Comparison of ENCODE assay signal across 8 cellular contexts in genomic region chr9:89410709-89411111, GRCh38.
DNase-seq lines count a peak whose midpoint lies in the region; ATAC-seq and TF ChIP-seq lines count a peak whose summit lies in the region.

No MANE protein-coding gene starts in this region.

- peak overlapping the region; percentile 6 for H3K27ac ChIP-seq in substantia nigra (ENCODE audit: low read depth, low read length, poor library complexity, severe bottlenecking)
- H3K27ac ChIP-seq in vagina = no peak overlapping the region

- DNase-seq in CD1c-positive myeloid dendritic cell (ENCODE audit: extremely low spot score) (peak; percentile 67), MG63 (peak; percentile 12), choroid plexus epithelial cell (ENCODE audit: low read depth) (no peak), substantia nigra (lab: John Stamatoyannopoulos, UW) (no peak), vagina (ENCODE audit: extremely low spot score in 2 of 2) (no peak), hepatic stellate cell (ENCODE audit: low spot score) (no peak), NCI-H128 (lab: John Stamatoyannopoulos, UW; ENCODE audit: unreplicated experiment) (no peak)

- ATAC-seq in GM21390 (IDR thresholded peaks at IDR 0.05; ENCODE audit: unreplicated experiment) = peak; percentile 42

- H3K4me1 ChIP-seq in vagina = no peaks in the 10 kb centered on the region

- H3K27me3 ChIP-seq in MG63 (no peaks in the 10 kb centered on the region), vagina (no peaks in the 10 kb centered on the region)

- H3K9me3 ChIP-seq in MG63 = no peaks in the 10 kb centered on the region
- H3K9me3 ChIP-seq in vagina = no peaks in the 10 kb centered on the region

- intact Hi-C loops in vagina (cut with DNase I) = no loop called here

- H3K36me3 ChIP-seq in MG63 = no peaks in the 10 kb centered on the region
- peaks cover 0 to 5% of the 10 kb centered on the region in 2 donors for H3K36me3 ChIP-seq in vagina

- no peak for TF ChIP-seq POLR2A in vagina (IDR thresholded peaks at IDR 0.05)

- H3K4me3 ChIP-seq in MG63 (no peak overlapping the region), choroid plexus epithelial cell (ENCODE audit: low read depth, low read length) (no peak overlapping the region), vagina (no peak overlapping the region)

- peak; percentile 8 for TF ChIP-seq CTCF in choroid plexus epithelial cell (conservative IDR thresholded peaks at IDR 0.05; ENCODE audit: low read depth, low read length)
- TF ChIP-seq CTCF in vagina (IDR thresholded peaks at IDR 0.05) = no peak

Comparison
In these comparisons a context has a peak if more than half of its experiments do, and no peak if none do; other contexts are left out.
1. DNase-seq: peak in CD1c-positive myeloid dendritic cell (single experiment) and MG63 (single experiment); none in choroid plexus epithelial cell (single experiment), substantia nigra (0 of 49), vagina (0 of 2), hepatic stellate cell (single experiment) and NCI-H128 (single experiment).